Comparison of ENCODE assay signal across 8 cellular contexts in the genomic region with DNA sequence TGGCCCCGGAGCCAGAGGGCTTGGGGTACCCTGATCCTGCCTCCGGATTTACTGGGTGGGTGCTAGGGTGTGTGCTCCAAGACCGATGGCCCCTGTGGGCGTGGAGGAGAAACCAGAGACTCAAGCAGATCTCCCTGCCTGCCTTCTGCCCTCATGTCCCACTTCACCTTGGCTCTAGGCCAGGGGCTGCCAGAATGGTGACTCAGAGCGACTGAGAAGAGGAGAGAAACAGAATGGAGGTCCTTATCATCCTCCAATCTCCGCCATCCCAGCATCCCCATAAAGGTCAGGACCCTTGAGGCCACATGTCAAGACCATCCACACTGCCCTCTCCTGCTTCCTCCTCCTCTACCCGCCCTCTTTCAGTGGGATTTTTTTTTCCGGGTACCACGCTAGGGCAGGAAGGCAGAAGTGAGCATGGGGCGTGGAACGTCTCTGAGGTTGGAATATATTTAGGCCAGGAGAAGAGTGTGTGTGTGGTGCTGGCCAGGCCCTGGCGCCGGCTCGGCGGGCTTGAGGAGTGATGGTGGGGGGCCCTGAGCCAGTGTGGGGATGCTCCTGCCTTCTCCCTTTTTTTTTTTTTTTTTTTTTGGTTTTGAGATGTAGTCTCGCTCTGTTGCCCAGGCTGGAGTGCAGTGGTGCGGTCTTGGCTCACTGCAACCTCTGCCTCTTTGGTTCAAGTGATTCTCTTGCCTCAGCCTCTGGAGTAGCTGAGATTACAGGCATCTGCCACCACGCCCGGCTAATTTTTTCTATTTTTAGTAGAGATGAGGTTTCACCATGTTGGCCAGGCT. TPM values are rescaled to one million over a fixed set of nuclear protein-coding genes. Genes with fewer than 3 reads are reported as not detected.
DNase-seq lines count a peak whose midpoint lies in the region; ATAC-seq and TF ChIP-seq lines count a peak whose summit lies in the region.

No MANE protein-coding gene starts in this region.

- peaks cover 7% of the 10 kb centered on the region for H3K36me3 Mint-ChIP-seq in activated T-cell treated with anti-CD3 and anti-CD28 coated beads, Interleukin-2, amount 50 U/mL, for 24 hours (ENCODE audit: low read depth)

- no peaks in the 10 kb centered on the region for H3K27me3 Mint-ChIP-seq in activated T-cell treated with anti-CD3 and anti-CD28 coated beads, Interleukin-2, amount 50 U/mL, for 24 hours

- H3K27ac ChIP-seq in OCI-LY3 (ENCODE audit: low read length) (no peak overlapping the region), neutrophil (peak overlapping the region; percentile 85)

- H3K9me3 Mint-ChIP-seq in activated T-cell treated with anti-CD3 and anti-CD28 coated beads, Interleukin-2, amount 50 U/mL, for 24 hours = no peaks in the 10 kb centered on the region

- H4K20me1 ChIP-seq in OCI-LY3 (ENCODE audit: insufficient read depth, low read length) = no peaks in the 10 kb centered on the region

- H3K4me3 Mint-ChIP-seq in activated T-cell treated with anti-CD3 and anti-CD28 coated beads, Interleukin-2, amount 50 U/mL, for 24 hours = peak overlapping the region; percentile 84

- no peak for ATAC-seq in GM18861 (IDR thresholded peaks at IDR 0.05; ENCODE audit: unreplicated experiment)

- no peaks in the 10 kb centered on the region for H3K9me3 ChIP-seq in OCI-LY3 (ENCODE audit: insufficient read depth, low read length)
- no peaks in the 10 kb centered on the region for H3K9me3 ChIP-seq in neutrophil

- H2AFZ ChIP-seq in OCI-LY3 (ENCODE audit: low read depth, low read length) = peak overlapping the region; percentile 4; the same call in 1 of the 2 replicates

- H3K27me3 ChIP-seq in OCI-LY3 (ENCODE audit: low read depth, low read length) (no peaks in the 10 kb centered on the region), neutrophil (no peaks in the 10 kb centered on the region)

- H3K4me3 ChIP-seq in OCI-LY3 (ENCODE audit: low read length) (no peak overlapping the region), neutrophil (ENCODE audit: low read depth in 1 of 2, low read length in 1 of 2) (peak overlapping the region in 1 of 2 experiments; percentile 45)

- DNase-seq in GM13977 (ENCODE audit: low spot score) = peak; percentile 29
- peak; percentile 87 for DNase-seq in activated T-cell treated with anti-CD3 and anti-CD28 coated beads, Interleukin-2, amount 50 U/mL, for 24 hours
- peak; percentile 72 for DNase-seq in fibroblast of gingiva (ENCODE audit: low read depth)
- DNase-seq in ureter (ENCODE audit: low spot score) = peak; percentile 90
- no peak for DNase-seq in 8988T

- peaks cover 60% of the 10 kb centered on the region for H3K4me1 Mint-ChIP-seq in activated T-cell treated with anti-CD3 and anti-CD28 coated beads, Interleukin-2, amount 50 U/mL, for 24 hours (ENCODE audit: low read depth)

- in situ Hi-C loops in GM13977 (cut with MboI; ENCODE audit: low pct_unique_long_range_greater_than_20kb, low sequenced_read_pairs, unreplicated experiment) = no loop called here

- H3K36me3 ChIP-seq in OCI-LY3 (replicated peaks; ENCODE audit: low read depth, low read length) (no peaks in the 10 kb centered on the region), neutrophil (peaks cover 18% of the 10 kb centered on the region)

- peaks cover 14% of the 10 kb centered on the region for H3K4me1 ChIP-seq in OCI-LY3 (ENCODE audit: low read length)
- peaks cover 40 to 54% of the 10 kb centered on the region in 2 experiments for H3K4me1 ChIP-seq in neutrophil (ENCODE audit: control insufficient read depth in 1 of 2, insufficient read depth in 1 of 2, low read depth in 1 of 2, low read length in 1 of 2)

- H3K79me2 ChIP-seq in OCI-LY3 (ENCODE audit: low read length) = no peaks in the 10 kb centered on the region

- no peak overlapping the region; the same call in 1 of the 2 replicates for H3K4me2 ChIP-seq in OCI-LY3 (ENCODE audit: low read length)

- peak overlapping the region; percentile 98 for H3K27ac Mint-ChIP-seq in activated T-cell treated with anti-CD3 and anti-CD28 coated beads, Interleukin-2, amount 50 U/mL, for 24 hours

- no peak overlapping the region for H3K9ac ChIP-seq in OCI-LY3 (ENCODE audit: low read length)

- TF ChIP-seq CTCF in GM13977 (IDR thresholded peaks at IDR 0.05; ENCODE audit: extremely low read depth, insufficient read depth, missing control alignments) (no peak), OCI-LY3 (IDR thresholded peaks at IDR 0.05; ENCODE audit: low read depth, low read length) (no peak), neutrophil (IDR thresholded peaks at IDR 0.05) (no peak)

RNA-seq across cellular contexts. Expression of a gene that starts 22.3 kb away (rescaled TPM):
- 94.0 TPM for total RNA-seq in ureter

RNA-seq across cellular contexts. Expression of a gene that starts 22.4 kb away (rescaled TPM):
- total RNA-seq in ureter = 37.3 TPM

RNA-seq across cellular contexts. Expression of a gene that starts 54.5 kb away (rescaled TPM):
- 57.0 TPM for total RNA-seq in ureter

RNA-seq across cellular contexts. Expression of a gene that starts 56.0 kb away (rescaled TPM):
- 54.6 TPM for total RNA-seq in ureter
